Comparison of ENCODE assay signal across 8 cellular contexts in genomic region chr10:76086571-76087260, GRCh38.
DNase-seq lines count a peak whose midpoint lies in the region; ATAC-seq and TF ChIP-seq lines count a peak whose summit lies in the region.

No MANE protein-coding gene starts in this region.

- H3K27ac Mint-ChIP-seq in naive thymus-derived CD4-positive, alpha-beta T cell = no peak overlapping the region

- H4K20me1 ChIP-seq in OCI-LY3 (ENCODE audit: insufficient read depth, low read length) = no peaks in the 10 kb centered on the region

- no peak overlapping the region for H3K27ac ChIP-seq in OCI-LY3 (ENCODE audit: low read length)
- peak overlapping the region; percentile 80 for H3K27ac ChIP-seq in rectal smooth muscle tissue (ENCODE audit: low read depth, low read length)
- no peak overlapping the region for H3K27ac ChIP-seq in naive thymus-derived CD4-positive, alpha-beta T cell (ENCODE audit: low read depth, low read length)

- H3K4me3 ChIP-seq in OCI-LY3 (ENCODE audit: low read length) (no peak overlapping the region), rectal smooth muscle tissue (ENCODE audit: low read length) (no peak overlapping the region)
- H3K4me3 ChIP-seq in naive thymus-derived CD4-positive, alpha-beta T cell (ENCODE audit: low read length) = no peak overlapping the region

- H3K79me2 ChIP-seq in OCI-LY3 (ENCODE audit: low read length) = no peaks in the 10 kb centered on the region

- peaks cover 0 to 4% (median 0%) of the 10 kb centered on the region in 11 donors for H3K9me3 Mint-ChIP-seq in naive thymus-derived CD4-positive, alpha-beta T cell

- no peak overlapping the region for H3K4me2 ChIP-seq in OCI-LY3 (ENCODE audit: low read length)

- peaks cover 0 to 6% (median 4%) of the 10 kb centered on the region in 7 donors for H3K4me1 Mint-ChIP-seq in naive thymus-derived CD4-positive, alpha-beta T cell

- no peaks in the 10 kb centered on the region for H3K9me3 ChIP-seq in OCI-LY3 (ENCODE audit: insufficient read depth, low read length)
- H3K9me3 ChIP-seq in naive thymus-derived CD4-positive, alpha-beta T cell (ENCODE audit: control insufficient read depth in 2 of 3, low read length in 3 of 3) = no peaks in the 10 kb centered on the region

- peak overlapping the region in 1 of 10 donors; percentile 3 for H3K4me3 Mint-ChIP-seq in naive thymus-derived CD4-positive, alpha-beta T cell

- peak; percentile 28 for DNase-seq in GM10248 (ENCODE audit: extremely low spot score)
- DNase-seq in fibroblast of peridontal ligament (ENCODE audit: extremely low read depth) = peak; percentile 62
- no peak for DNase-seq in hypothalamus (lab: John Stamatoyannopoulos, UW)
- DNase-seq in naive thymus-derived CD4-positive, alpha-beta T cell = no peak

- ATAC-seq in HG02852 (IDR thresholded peaks at IDR 0.05; ENCODE audit: unreplicated experiment) = peak; percentile 68
- ATAC-seq in naive thymus-derived CD4-positive, alpha-beta T cell = no peak
- ATAC-seq in GM21360 (IDR thresholded peaks at IDR 0.05; ENCODE audit: unreplicated experiment) = no peak

- H3K9ac ChIP-seq in OCI-LY3 (ENCODE audit: low read length) (no peak overlapping the region), rectal smooth muscle tissue (ENCODE audit: low read length) (no peak overlapping the region)

- TF ChIP-seq CTCF in GM10248 (IDR thresholded peaks at IDR 0.05; ENCODE audit: control extremely low read depth, extremely low read depth, low read depth, missing control alignments) (no peak), OCI-LY3 (IDR thresholded peaks at IDR 0.05; ENCODE audit: low read depth, low read length) (peak; percentile 27; the same call in 1 of the 2 replicates)

- H3K36me3 ChIP-seq in OCI-LY3 (replicated peaks; ENCODE audit: low read depth, low read length) (no peaks in the 10 kb centered on the region), rectal smooth muscle tissue (ENCODE audit: control insufficient read depth, insufficient read depth, low read length) (no peaks in the 10 kb centered on the region)
- H3K36me3 ChIP-seq in naive thymus-derived CD4-positive, alpha-beta T cell (ENCODE audit: control insufficient read depth in 2 of 3, insufficient read depth in 3 of 3, low read length in 3 of 3) = no peaks in the 10 kb centered on the region

- CTCF ChIA-PET in GM10248 (lab: Yijun Ruan, JAX) = no interaction called here
- CTCF ChIA-PET in naive thymus-derived CD4-positive, alpha-beta T cell (lab: Charles Lee) = no interaction called here

- H3K36me3 Mint-ChIP-seq in naive thymus-derived CD4-positive, alpha-beta T cell = no peaks in the 10 kb centered on the region

- H2AFZ ChIP-seq in OCI-LY3 (ENCODE audit: low read depth, low read length) = no peak overlapping the region

- intact Hi-C loops in naive thymus-derived CD4-positive, alpha-beta T cell (cut with micrococcal nuclease) = no loop called here

- peaks cover 0 to 17% (median 4%) of the 10 kb centered on the region in 5 donors for H3K27me3 Mint-ChIP-seq in naive thymus-derived CD4-positive, alpha-beta T cell

- H3K4me1 ChIP-seq in OCI-LY3 (ENCODE audit: low read length) (no peaks in the 10 kb centered on the region), rectal smooth muscle tissue (ENCODE audit: control insufficient read depth, insufficient read depth, low read length) (peaks cover 11% of the 10 kb centered on the region)
- H3K4me1 ChIP-seq in naive thymus-derived CD4-positive, alpha-beta T cell (ENCODE audit: control insufficient read depth in 2 of 2, insufficient read depth in 2 of 2, low read length in 2 of 2) = no peaks in the 10 kb centered on the region

- POLR2A ChIA-PET in GM10248 (lab: Yijun Ruan, JAX) = no interaction called here
- POLR2A ChIA-PET in naive thymus-derived CD4-positive, alpha-beta T cell (lab: Charles Lee) = no interaction called here

- H3K27me3 ChIP-seq in OCI-LY3 (ENCODE audit: low read depth, low read length) (no peaks in the 10 kb centered on the region), rectal smooth muscle tissue (ENCODE audit: control insufficient read depth, insufficient read depth, low read length) (no peaks in the 10 kb centered on the region)
- H3K27me3 ChIP-seq in naive thymus-derived CD4-positive, alpha-beta T cell (ENCODE audit: control insufficient read depth in 2 of 2, insufficient read depth in 2 of 2, low read length in 2 of 2) = no peaks in the 10 kb centered on the region

Comparison
In these comparisons a context has a peak if more than half of its experiments do, and no peak if none do; other contexts are left out.
1. DNase-seq: peak in GM10248 (single experiment) and fibroblast of peridontal ligament (single experiment); none in hypothalamus (0 of 51) and naive thymus-derived CD4-positive, alpha-beta T cell (0 of 9).